In genomic region chr16:89490386-89491237, GRCh38 we compare ENCODE assay signal across 8 cellular contexts. TPM values are rescaled to one million over a fixed set of nuclear protein-coding genes. Genes with fewer than 3 reads are reported as not detected.
DNase-seq lines count a peak whose midpoint lies in the region; TF ChIP-seq lines count a peak whose summit lies in the region.

TSS of gene ANKRD11 (minus strand) at chr16:89490561. CDS start at chr16:89317019, 173,542 bp downstream.

- peak within 1 kb of the TSS; percentile 63 to 97 for H3K4me3 ChIP-seq in neuronal stem cell (ENCODE audit: low read length in 2 of 2)

- H2AK5ac ChIP-seq in neuronal stem cell (ENCODE audit: low read depth, low read length), result no peak within 1 kb of the TSS

- peak within 1 kb of the TSS; percentile 76 for H3K18ac ChIP-seq in neuronal stem cell (ENCODE audit: low read length)

- TF ChIP-seq CTCF in subcutaneous adipose tissue (IDR thresholded peaks at IDR 0.05; ENCODE audit: low read depth), result no peak

- H2BK15ac ChIP-seq in neuronal stem cell (ENCODE audit: low read length), result no peak within 1 kb of the TSS

- H4K91ac ChIP-seq in neuronal stem cell (ENCODE audit: low read depth, low read length, poor library complexity), result no peak within 1 kb of the TSS

- no peak within 1 kb of the TSS for H2BK120ac ChIP-seq in neuronal stem cell (ENCODE audit: low read depth, low read length)

- H2BK5ac ChIP-seq in neuronal stem cell (ENCODE audit: low read length), result peak within 1 kb of the TSS; percentile 90

- no peak within 1 kb of the TSS for H2BK12ac ChIP-seq in neuronal stem cell (ENCODE audit: low read length)

- peaks cover 3 to 11% of the 10 kb centered on the region in 2 donors for H3K36me3 ChIP-seq in neuronal stem cell (replicated peaks in 1 of 2; ENCODE audit: control insufficient read depth in 2 of 2, insufficient read depth in 2 of 2, low read length in 2 of 2)

- DNase-seq in GF-D8 (lab: John Stamatoyannopoulos, UW), result peak; percentile 98
- peak; percentile 99 for DNase-seq in HEK293T (ENCODE audit: extremely low spot score)
- DNase-seq in MV-4-11 (lab: John Stamatoyannopoulos, UW), result peak; percentile 100
- peak; percentile 99 for DNase-seq in SK-MEL-5 (ENCODE audit: low read depth, low spot score)
- DNase-seq in activated naive CD4-positive, alpha-beta T cell treated with Interleukin-2 at 50 U/mL for 16 hours, result peak; percentile 99
- peak; percentile 99 for DNase-seq in foreskin melanocyte
- peak; percentile 99 for DNase-seq in neuronal stem cell (ENCODE audit: low spot score)

- in situ Hi-C loops in SK-MEL-5 (cut with HindIII; ENCODE audit: low pct_unique_long_range_greater_than_20kb, low sequenced_read_pairs), result no loop called here

- H3K79me1 ChIP-seq in neuronal stem cell (ENCODE audit: low read depth, low read length), result peaks cover 8% of the 10 kb centered on the region

- peak within 1 kb of the TSS; percentile 81 for H2AFZ ChIP-seq in neuronal stem cell (ENCODE audit: low read length)

- H3K4me1 ChIP-seq in neuronal stem cell (ENCODE audit: control insufficient read depth in 2 of 2, insufficient read depth in 1 of 2, low read depth in 1 of 2, low read length in 2 of 2), result peaks cover 16 to 36% of the 10 kb centered on the region in 2 donors

- no peak within 1 kb of the TSS for H3K4ac ChIP-seq in neuronal stem cell (ENCODE audit: low read length)

- H3K9me3 ChIP-seq in neuronal stem cell (replicated peaks in 1 of 2; ENCODE audit: control insufficient read depth in 2 of 2, insufficient read depth in 1 of 2, low read depth in 1 of 2, low read length in 2 of 2), result no peaks in the 10 kb centered on the region

- H3K27me3 ChIP-seq in neuronal stem cell (ENCODE audit: control insufficient read depth in 3 of 3, insufficient read depth in 3 of 3, low read depth in 1 of 3, low read length in 3 of 3), result no peaks in the 10 kb centered on the region

- no CpG with 5 or more reads among the region's 105 CpGs for WGBS in neuronal stem cell (ENCODE audit: extremely low coverage in 2 of 2, insufficient read length in 2 of 2, insufficient replicate concordance in 1 of 2), 2 donors

- peak within 1 kb of the TSS; percentile 88 for H3K9ac ChIP-seq in neuronal stem cell (ENCODE audit: low read depth, low read length, poor library complexity)

- CTCF ChIA-PET in HEK293T (lab: Yijun Ruan, JAX), result no interaction called here

- H3K14ac ChIP-seq in neuronal stem cell (ENCODE audit: low read length), result no peak within 1 kb of the TSS

- H3K4me2 ChIP-seq in neuronal stem cell (ENCODE audit: insufficient read depth, low read length, poor library complexity, severe bottlenecking), result peak within 1 kb of the TSS; percentile 89

- POLR2A ChIA-PET in HEK293T (lab: Yijun Ruan, JAX), result interaction anchor here (1.0 to 1.9 kb wide), 2 partner anchors 17 kb away, joined by 3 to 11 read pairs; partner anchors contain the start of gene SPG7

- peak within 1 kb of the TSS; percentile 73 for H3K27ac ChIP-seq in neuronal stem cell (replicated peaks; ENCODE audit: low read length)

- H4K8ac ChIP-seq in neuronal stem cell (ENCODE audit: low read depth, low read length), result no peak within 1 kb of the TSS

- H3K23ac ChIP-seq in neuronal stem cell (ENCODE audit: low read depth, low read length, poor library complexity), result peak within 1 kb of the TSS; percentile 80

TF ChIP-seq in HEK293T, 16 proteins besides CTCF, POLR2A, EP300 and RAD21:
- TF ChIP-seq ZNF384 (IDR thresholded peaks at IDR 0.05) (no peak), PKNOX1 (IDR thresholded peaks at IDR 0.05) (peak; percentile 99), SP1 (IDR thresholded peaks at IDR 0.05) (no peak), CTBP1 (IDR thresholded peaks at IDR 0.05; ENCODE audit: borderline replicate concordance) (no peak), FOXA1 (IDR thresholded peaks at IDR 0.05) (no peak), FOXM1 (IDR thresholded peaks at IDR 0.05; ENCODE audit: borderline replicate concordance) (no peak; the same call in 1 of the 2 replicates), SUZ12 (IDR thresholded peaks at IDR 0.05) (no peak), TARDBP (IDR thresholded peaks at IDR 0.05) (no peak), ELF4 (IDR thresholded peaks at IDR 0.05) (peak; percentile 99), L3MBTL2 (conservative IDR thresholded peaks at IDR 0.05) (no peak; the same call in 1 of the 2 replicates), HDGF (IDR thresholded peaks at IDR 0.05; ENCODE audit: borderline replicate concordance) (no peak), ARNT (IDR thresholded peaks at IDR 0.05) (0 out of 2 replicates have a peak, but pooled peaks have one; percentile 46), LEF1 (IDR thresholded peaks at IDR 0.05; ENCODE audit: borderline replicate concordance) (no peak; the same call in 1 of the 2 replicates), FOXK2 (IDR thresholded peaks at IDR 0.05) (no peak), NFRKB (IDR thresholded peaks at IDR 0.05) (no peak), BHLHE40 (IDR thresholded peaks at IDR 0.05; ENCODE audit: borderline replicate concordance) (no peak)

RNA-seq across cellular contexts. Expression of gene ANKRD11, which starts in this region (rescaled TPM):
- total RNA-seq in SK-MEL-5 (2014; rRNA removed; shearing (Covaris generic)), result 47.0 and 54.2 TPM in 2 replicates
- 165 and 194 TPM in 2 replicates for polyA plus RNA-seq in SK-MEL-5 (2015; cell fraction: cytosol; rRNA removed)
- polyA plus RNA-seq in SK-MEL-5 (2015; cell fraction: nucleus; rRNA removed), result 144 and 168 TPM in 2 replicates
- 65.4 TPM for polyA plus RNA-seq in neuronal stem cell (2013, experiment 1 of 2)
- polyA plus RNA-seq in neuronal stem cell (2013, experiment 2 of 2), result 69.8 TPM
- 100 to 1,000 TPM in 1 of 4 donors, 10 to 100 TPM in 3; 56.1 to 190 (median 62.6) TPM for total RNA-seq in subcutaneous adipose tissue

Comparison
In these comparisons a context has a peak if more than half of its experiments do, and no peak if none do; other contexts are left out.
1. Peak in every context shown above with its lines: DNase-seq, H3K4me3 ChIP-seq and H3K27ac ChIP-seq.